25 cellular contexts compared by ENCODE assay signal in genomic region chr5:84213861-84214260, GRCh38.
"Had no signal": no experiment of that assay in that cellular context is flagged by ENCODE, and none has a peak within 500 bp of the region (broad histone marks: within the 10 kb centered on the region; RNA-seq: fewer than 3 reads in every experiment).

No MANE protein-coding gene starts in this region.

- H3K27me3 Mint-ChIP-seq: memory B cell; naive thymus-derived CD4-positive, alpha-beta T cell; natural killer cell treated with Interleukin-12 subunit alpha and Interleukin-12 subunit beta and Interleukin-15 and Interleukin-18, amount 100 ng/mL, for 72 hours; stimulated activated memory B cell treated with anti-CD40 and anti-IgM and Interleukin-4, amounts not matched to agents 10 μg/mL and 1 μg/mL and 100 μg/mL, for 72 hours; stimulated activated naive CD8-positive, alpha-beta T cell treated with anti-CD3 and anti-CD28 coated beads, Interleukin-15, amount 100 ng/mL, for 72 hours; type B pancreatic cell had no signal

- H3K27ac ChIP-seq: left ventricle myocardium inferior, pancreas, prostate gland, spleen, tibial nerve, uterus had no signal

- H3K4me3 Mint-ChIP-seq: memory B cell; naive thymus-derived CD4-positive, alpha-beta T cell; natural killer cell treated with Interleukin-12 subunit alpha and Interleukin-12 subunit beta and Interleukin-15 and Interleukin-18, amount 100 ng/mL, for 72 hours; stimulated activated memory B cell treated with anti-CD40 and anti-IgM and Interleukin-4, amounts not matched to agents 10 μg/mL and 1 μg/mL and 100 μg/mL, for 72 hours; stimulated activated naive CD8-positive, alpha-beta T cell treated with anti-CD3 and anti-CD28 coated beads, Interleukin-15, amount 100 ng/mL, for 72 hours; type B pancreatic cell had no signal

- H3K9me3 Mint-ChIP-seq: type B pancreatic cell had no signal

- H3K9me3 ChIP-seq: left ventricle myocardium inferior, mucosa of descending colon, pancreas, prostate gland, spleen, tibial nerve, uterus had no signal

- H3K36me3 ChIP-seq: left ventricle myocardium inferior, pancreas, prostate gland, spleen, tibial nerve, uterus had no signal

- H3K36me3 Mint-ChIP-seq: memory B cell; naive thymus-derived CD4-positive, alpha-beta T cell; natural killer cell treated with Interleukin-12 subunit alpha and Interleukin-12 subunit beta and Interleukin-15 and Interleukin-18, amount 100 ng/mL, for 72 hours; stimulated activated memory B cell treated with anti-CD40 and anti-IgM and Interleukin-4, amounts not matched to agents 10 μg/mL and 1 μg/mL and 100 μg/mL, for 72 hours; type B pancreatic cell had no signal

- FAIRE-seq: pancreas had no signal

- H3K27ac Mint-ChIP-seq: memory B cell; naive thymus-derived CD4-positive, alpha-beta T cell; natural killer cell treated with Interleukin-12 subunit alpha and Interleukin-12 subunit beta and Interleukin-15 and Interleukin-18, amount 100 ng/mL, for 72 hours; stimulated activated memory B cell treated with anti-CD40 and anti-IgM and Interleukin-4, amounts not matched to agents 10 μg/mL and 1 μg/mL and 100 μg/mL, for 72 hours; stimulated activated naive CD8-positive, alpha-beta T cell treated with anti-CD3 and anti-CD28 coated beads, Interleukin-15, amount 100 ng/mL, for 72 hours; type B pancreatic cell had no signal

- DNase-seq: islet precursor cell; left ventricle myocardium inferior; midbrain; mucosa of descending colon; naive thymus-derived CD4-positive, alpha-beta T cell; pancreas; posterior cingulate gyrus; retina; right cardiac atrium; small intestine; spleen; stimulated activated CD4-positive, alpha-beta T cell treated with anti-CD3 and anti-CD28 coated beads, Interleukin-2, amount 100 ng/mL, for 48 hours; stimulated activated CD4-positive, alpha-beta T cell treated with anti-CD3 and anti-CD28 coated beads, Interleukin-4, amount 100 ng/mL, for 4 hours; stimulated activated CD8-positive, alpha-beta memory T cell treated with anti-CD3 and anti-CD28 coated beads, Interleukin-4, amount 100 ng/mL, for 48 hours; stimulated activated naive CD4-positive, alpha-beta T cell treated with Interleukin-2 at 50 U/mL for 16 hours; stimulated activated naive CD8-positive, alpha-beta T cell treated with anti-CD3 and anti-CD28 coated beads, Interleukin-15, amount 100 ng/mL, for 72 hours; substantia nigra; uterus had no signal

- H3K4me1 Mint-ChIP-seq: memory B cell; stimulated activated memory B cell treated with anti-CD40 and anti-IgM and Interleukin-4, amounts not matched to agents 10 μg/mL and 1 μg/mL and 100 μg/mL, for 72 hours; stimulated activated naive CD8-positive, alpha-beta T cell treated with anti-CD3 and anti-CD28 coated beads, Interleukin-15, amount 100 ng/mL, for 72 hours had no signal

- H3K4me1 ChIP-seq: left ventricle myocardium inferior, pancreas, prostate gland, spleen, uterus had no signal

- H3K27me3 ChIP-seq: pancreas, spleen, tibial nerve, uterus had no signal

- H3K4me3 ChIP-seq: left ventricle myocardium inferior, lung, mucosa of descending colon, pancreas, prostate gland, spleen, tibial nerve, uterus had no signal

- ATAC-seq: mucosa of descending colon; naive thymus-derived CD4-positive, alpha-beta T cell; natural killer cell treated with Interleukin-12 subunit alpha and Interleukin-12 subunit beta and Interleukin-15 and Interleukin-18, amount 100 ng/mL, for 72 hours; pancreas; right cardiac atrium; stimulated activated memory B cell treated with anti-CD40 and anti-IgM and Interleukin-4, amounts not matched to agents 10 μg/mL and 1 μg/mL and 100 μg/mL, for 72 hours; stimulated activated naive CD8-positive, alpha-beta T cell treated with anti-CD3 and anti-CD28 coated beads, Interleukin-15, amount 100 ng/mL, for 72 hours had no signal
